8 cellular contexts compared by ENCODE assay signal in genomic region chr1:171486048-171486519, GRCh38. TPM values are rescaled to one million over a fixed set of nuclear protein-coding genes. Genes with fewer than 3 reads are reported as not detected.
DNase-seq lines count a peak whose midpoint lies in the region; ATAC-seq and TF ChIP-seq lines count a peak whose summit lies in the region.

No MANE protein-coding gene starts in this region.

- ATAC-seq in GM23338: peak; percentile 66

- H3K27ac Mint-ChIP-seq in GM23338: peak overlapping the region; percentile 95

- H3K36me3 Mint-ChIP-seq in GM23338 (ENCODE audit: low read depth): peaks cover 3% of the 10 kb centered on the region; the same call in 1 of the 3 replicates

- H3K9me3 Mint-ChIP-seq in GM23338: no peaks in the 10 kb centered on the region

- H3K4me1 ChIP-seq in GM23338 (ENCODE audit: insufficient read depth): peaks cover 13% of the 10 kb centered on the region; the same call in 1 of the 2 replicates
- H3K4me1 ChIP-seq in Karpas-422 (ENCODE audit: low read length): peaks cover 48% of the 10 kb centered on the region
- peaks cover 22% of the 10 kb centered on the region for H3K4me1 ChIP-seq in smooth muscle cell (ENCODE audit: low read depth)

- peaks cover 21% of the 10 kb centered on the region for H3K4me1 Mint-ChIP-seq in GM23338

- H3K27ac ChIP-seq in GM23338 (ENCODE audit: low read depth) (peak overlapping the region; percentile 99), Karpas-422 (ENCODE audit: low read length) (peak overlapping the region; percentile 92), smooth muscle cell (ENCODE audit: low read depth) (peak overlapping the region; percentile 99)

- H4K20me1 ChIP-seq in GM23338 (replicated peaks; ENCODE audit: insufficient read depth): peaks cover 45% of the 10 kb centered on the region
- peaks cover 55% of the 10 kb centered on the region for H4K20me1 ChIP-seq in Karpas-422 (ENCODE audit: insufficient read depth, low read depth, low read length)
- H4K20me1 ChIP-seq in smooth muscle cell (ENCODE audit: low read depth): peaks cover 50% of the 10 kb centered on the region

- peak overlapping the region; percentile 95 for H3K4me3 Mint-ChIP-seq in GM23338

- in situ Hi-C loops in astrocyte of the spinal cord (cut with HindIII; ENCODE audit: low sequenced_read_pairs): no loop called here

- peak; percentile 31 for DNase-seq in GM04503 (ENCODE audit: low read depth)
- DNase-seq in GM23338 (ENCODE audit: low spot score): peak; percentile 72
- DNase-seq in Karpas-422: peak; percentile 87
- peak; percentile 77 to 85 (median 82) for DNase-seq in T-helper 1 cell
- DNase-seq in astrocyte of the spinal cord (ENCODE audit: low read depth, low spot score): peak; percentile 72
- DNase-seq in smooth muscle cell (lab: John Stamatoyannopoulos, UW; ENCODE audit: unreplicated experiment): no peak
- no peak for DNase-seq in NCI-H187 treated with DMSO at 0.1 percent for 48 hours (lab: John Stamatoyannopoulos, UW)

- 1% methylated on average over 17 of the region's 17 CpGs for WGBS in smooth muscle cell (ENCODE audit: low lambda C conversion rate)

- TF ChIP-seq CTCF in GM23338 (conservative IDR thresholded peaks at IDR 0.05; ENCODE audit: low read depth in 2 of 2) (no peak), astrocyte of the spinal cord (IDR thresholded peaks at IDR 0.05; ENCODE audit: low read depth, low read length) (no peak), smooth muscle cell (IDR thresholded peaks at IDR 0.05; ENCODE audit: borderline replicate concordance, insufficient read depth, poor library complexity, severe bottlenecking) (no peak)

- peaks cover 56% of the 10 kb centered on the region for H3K79me2 ChIP-seq in GM23338 (replicated peaks; ENCODE audit: insufficient read depth)
- peaks cover 58% of the 10 kb centered on the region for H3K79me2 ChIP-seq in Karpas-422 (ENCODE audit: low read length)
- H3K79me2 ChIP-seq in smooth muscle cell (ENCODE audit: low read depth): peaks cover 56% of the 10 kb centered on the region

- no peaks in the 10 kb centered on the region for H3K27me3 ChIP-seq in GM23338 (ENCODE audit: insufficient read depth)
- H3K27me3 ChIP-seq in Karpas-422 (ENCODE audit: low read length): no peaks in the 10 kb centered on the region
- no peaks in the 10 kb centered on the region for H3K27me3 ChIP-seq in smooth muscle cell (ENCODE audit: low read depth)

- no peaks in the 10 kb centered on the region for H3F3A ChIP-seq in GM23338 (replicated peaks; ENCODE audit: low read depth)
- no peaks in the 10 kb centered on the region for H3F3A ChIP-seq in smooth muscle cell (ENCODE audit: low read depth)

- H3K27me3 Mint-ChIP-seq in GM23338 (ENCODE audit: insufficient read depth, low read depth, poor library complexity): peaks cover 4% of the 10 kb centered on the region

- H3K36me3 ChIP-seq in GM23338 (ENCODE audit: insufficient read depth) (no peaks in the 10 kb centered on the region), Karpas-422 (ENCODE audit: insufficient read depth, low read length) (peaks cover 34% of the 10 kb centered on the region), smooth muscle cell (ENCODE audit: low read depth) (no peaks in the 10 kb centered on the region)

- H3K9ac ChIP-seq in Karpas-422 (ENCODE audit: low read length): peak overlapping the region; percentile 100
- peak overlapping the region; percentile 99 for H3K9ac ChIP-seq in smooth muscle cell (ENCODE audit: low read depth)

- H3K9me3 ChIP-seq in Karpas-422 (ENCODE audit: low read length) (no peaks in the 10 kb centered on the region), iPS-18c (ENCODE audit: control insufficient read depth, insufficient read depth, low read length) (no peaks in the 10 kb centered on the region), smooth muscle cell (replicated peaks; ENCODE audit: low read depth) (no peaks in the 10 kb centered on the region)

- H2AFZ ChIP-seq in GM23338 (peak overlapping the region; percentile 77; the same call in 1 of the 2 replicates), Karpas-422 (ENCODE audit: low read length) (peak overlapping the region; percentile 55; the same call in 1 of the 2 replicates), smooth muscle cell (ENCODE audit: low read depth) (no peak overlapping the region)

- H3K4me2 ChIP-seq in GM23338 (peak overlapping the region; percentile 92), Karpas-422 (ENCODE audit: low read depth, low read length, poor library complexity, severe bottlenecking) (peak overlapping the region; percentile 93), smooth muscle cell (peak overlapping the region; percentile 94)

- H3K4me3 ChIP-seq in GM23338 (peak overlapping the region; percentile 85), Karpas-422 (ENCODE audit: low read length) (peak overlapping the region; percentile 100), astrocyte of the spinal cord (ENCODE audit: low read depth, low read length) (peak overlapping the region; percentile 95), iPS-18c (ENCODE audit: insufficient read depth, low read depth, low read length) (peak overlapping the region; percentile 70), smooth muscle cell (peak overlapping the region; percentile 85)

- no peaks in the 10 kb centered on the region for H3K9me2 ChIP-seq in GM23338 (ENCODE audit: insufficient read depth)
- H3K9me2 ChIP-seq in Karpas-422 (replicated peaks; ENCODE audit: insufficient read depth, low read length): no peaks in the 10 kb centered on the region

TF ChIP-seq in GM23338, 12 proteins besides CTCF, POLR2A, EP300 and RAD21:
- no peak for TF ChIP-seq ZNF114 (CRISPR knock-in tag; IDR thresholded peaks at IDR 0.05)
- no peak for TF ChIP-seq REST (IDR thresholded peaks at IDR 0.05; ENCODE audit: unreplicated experiment)
- TF ChIP-seq EZH2 (IDR thresholded peaks at IDR 0.05; ENCODE audit: low read depth, unreplicated experiment): no peak
- no peak for TF ChIP-seq NANOG (IDR thresholded peaks at IDR 0.05; ENCODE audit: borderline replicate concordance)
- TF ChIP-seq JUNB (IDR thresholded peaks at IDR 0.05; ENCODE audit: unreplicated experiment): no peak
- TF ChIP-seq ZNF331 (CRISPR knock-in tag; IDR thresholded peaks at IDR 0.05; ENCODE audit: low read depth): no peak
- TF ChIP-seq CREB1 (CRISPR knock-in tag; IDR thresholded peaks at IDR 0.05; ENCODE audit: low read depth): no peak
- no peak for TF ChIP-seq POLR2AphosphoS5 (IDR thresholded peaks at IDR 0.05; ENCODE audit: low read depth)
- no peak for TF ChIP-seq EZH2phosphoT487 (IDR thresholded peaks at IDR 0.05; ENCODE audit: unreplicated experiment)

RNA-seq across cellular contexts. Expression of gene PRRC2C, which starts 0.8 kb away (rescaled TPM):
- total RNA-seq in GM23338 (2014; rRNA removed; shearing (Covaris generic)): 164 and 186 TPM in 2 replicates
- 327 and 368 TPM in 2 replicates for polyA plus RNA-seq in GM23338 (2016; fragmentation: Nextera tagmentation; extraction: Ambion mirVana)
- total RNA-seq in Karpas-422 (2014; rRNA removed; shearing (Covaris generic); ENCODE audit: low replicate concordance): 69.0 and 111 TPM in 2 replicates
- total RNA-seq in smooth muscle cell: 84.7 and 106 TPM in 2 replicates
- 89.8 and 117 TPM in 2 replicates for polyA plus RNA-seq in smooth muscle cell

Comparison
In these comparisons a context has a peak if more than half of its experiments do, and no peak if none do; other contexts are left out.
1. DNase-seq: peak in GM04503 (single experiment), GM23338 (single experiment), Karpas-422 (single experiment), T-helper 1 cell (5 of 5) and astrocyte of the spinal cord (single experiment); none in smooth muscle cell (single experiment) and NCI-H187 treated with DMSO at 0.1 percent for 48 hours (single experiment).
2. Peak in every context shown above with its lines, with median percentiles within 50 percentile points of each other: H3K27ac ChIP-seq, H3K4me2 ChIP-seq and H3K4me3 ChIP-seq.